Comparison of ENCODE assay signal across 9 cellular contexts in the genomic region with DNA sequence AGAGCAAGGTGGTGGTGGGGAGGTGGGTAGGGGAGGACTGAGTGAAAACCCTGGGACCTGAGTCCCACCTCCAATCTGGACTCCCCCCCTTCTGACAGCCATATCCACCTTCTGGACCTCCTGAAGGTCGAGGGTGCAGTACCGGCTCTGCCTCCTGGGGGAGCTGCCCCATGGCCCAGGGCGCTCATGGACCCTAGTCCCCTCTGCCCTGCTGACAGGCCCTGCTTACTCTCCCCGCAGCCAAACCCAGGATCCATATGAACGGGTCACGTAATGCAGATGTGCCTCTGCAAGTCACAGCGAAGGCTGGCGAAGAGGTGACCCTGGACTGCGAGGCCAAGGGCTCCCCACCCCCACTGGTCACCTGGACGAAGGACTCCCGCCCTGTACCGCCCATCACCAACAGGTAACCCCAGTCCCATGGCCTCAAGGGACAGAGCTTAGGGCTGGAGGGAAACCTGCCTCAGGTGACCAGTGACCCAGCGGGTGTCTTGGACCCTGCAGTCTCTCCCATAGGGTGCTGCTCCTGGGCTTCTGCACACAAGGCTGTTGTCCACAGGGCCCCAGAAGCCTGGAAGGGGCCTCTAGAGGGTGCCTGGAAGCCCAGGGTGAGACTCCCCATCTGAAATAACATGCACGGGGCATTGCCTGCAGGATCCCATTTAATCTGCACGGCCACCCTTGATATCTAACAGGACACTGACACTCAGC.
DNase-seq lines count a peak whose midpoint lies in the region; ATAC-seq, FAIRE-seq and TF ChIP-seq lines count a peak whose summit lies in the region.
"Had no signal": no experiment of that assay in that cellular context is flagged by ENCODE, and none has a peak within 500 bp of the region (broad histone marks: within the 10 kb centered on the region; RNA-seq: fewer than 3 reads in every experiment).

No MANE protein-coding gene starts in this region.

- H2AK5ac ChIP-seq in mesendoderm (ENCODE audit: low read length): no peak overlapping the region

- no peaks in the 10 kb centered on the region for H3K79me1 ChIP-seq in mesendoderm (ENCODE audit: low read length)

- H3K27ac ChIP-seq in A673 (ENCODE audit: low read depth, low read length, poor library complexity, severe bottlenecking): no peak overlapping the region
- H3K27ac ChIP-seq in GM23338 (ENCODE audit: low read depth): peak overlapping the region; percentile 45; the same call in 1 of the 2 replicates
- H3K27ac ChIP-seq in mesendoderm (ENCODE audit: low read depth, low read length): no peak overlapping the region
- no peak overlapping the region for H3K27ac ChIP-seq in aorta (ENCODE audit: low read depth in 1 of 2, low read length in 2 of 2)
- H3K27ac ChIP-seq in pancreas: no peak overlapping the region

- H3K4me1 Mint-ChIP-seq in GM23338: peaks cover 15% of the 10 kb centered on the region
- no peaks in the 10 kb centered on the region for H3K4me1 Mint-ChIP-seq in activated naive CD8-positive, alpha-beta T cell treated with anti-CD3 and anti-CD28 coated beads for 36 hours

- H3K4me3 Mint-ChIP-seq in GM23338: no peak overlapping the region
- no peak overlapping the region for H3K4me3 Mint-ChIP-seq in activated naive CD8-positive, alpha-beta T cell treated with anti-CD3 and anti-CD28 coated beads for 36 hours
- H3K4me3 Mint-ChIP-seq: dendritic cell treated with granulocyte-macrophage colony-stimulating factor and Interleukin-4, amounts not matched to agents 40 ng/mL and 50 ng/mL, for 4 days had no signal

- no peak overlapping the region for H3K4me2 ChIP-seq in GM23338
- H3K4me2 ChIP-seq in mesendoderm (ENCODE audit: low read length): no peak overlapping the region

- H3K36me3 Mint-ChIP-seq in GM23338 (ENCODE audit: low read depth): peaks cover 13% of the 10 kb centered on the region; the same call in 2 of the 3 replicates
- no peaks in the 10 kb centered on the region for H3K36me3 Mint-ChIP-seq in activated naive CD8-positive, alpha-beta T cell treated with anti-CD3 and anti-CD28 coated beads for 36 hours

- H3K9me3 ChIP-seq in A673 (ENCODE audit: low read depth, low read length, poor library complexity, severe bottlenecking) (no peaks in the 10 kb centered on the region), aorta (ENCODE audit: control insufficient read depth, low read length) (no peaks in the 10 kb centered on the region), pancreas (no peaks in the 10 kb centered on the region)

- no peak overlapping the region for H2BK120ac ChIP-seq in mesendoderm (ENCODE audit: low read depth, low read length)

- no peak overlapping the region for H2BK5ac ChIP-seq in mesendoderm (ENCODE audit: low read length)

- no peak overlapping the region for H2BK15ac ChIP-seq in mesendoderm (replicated peaks; ENCODE audit: low read depth)

- no TSS peak for BruUV-seq in A673 (replicated peaks; lab: Mats Ljungman, UMichigan)

- POLR2A ChIA-PET in A673 (lab: Charles Lee; ENCODE audit: low non-redundant PET): no interaction called here

- no peak for DNase-seq in A673 (ENCODE audit: low spot score)
- peak; percentile 83 for DNase-seq in GM23338 (ENCODE audit: low spot score)
- DNase-seq in activated naive CD8-positive, alpha-beta T cell treated with anti-CD3 and anti-CD28 coated beads for 36 hours: peak; percentile 18
- DNase-seq in mesendoderm: peak; percentile 61
- DNase-seq in aorta: no peak
- no peak for DNase-seq in NCI-H1048 (lab: John Stamatoyannopoulos, UW)
- no peak for DNase-seq in pancreas

- no peaks in the 10 kb centered on the region for H3F3A ChIP-seq in GM23338 (replicated peaks; ENCODE audit: low read depth)

- no peaks in the 10 kb centered on the region for H3K9me3 Mint-ChIP-seq in GM23338
- no peaks in the 10 kb centered on the region for H3K9me3 Mint-ChIP-seq in activated naive CD8-positive, alpha-beta T cell treated with anti-CD3 and anti-CD28 coated beads for 36 hours
- H3K9me3 Mint-ChIP-seq: dendritic cell treated with granulocyte-macrophage colony-stimulating factor and Interleukin-4, amounts not matched to agents 40 ng/mL and 50 ng/mL, for 4 days had no signal

- H3K18ac ChIP-seq in mesendoderm (ENCODE audit: low read length): no peak overlapping the region

- H4K20me1 ChIP-seq in GM23338 (replicated peaks; ENCODE audit: insufficient read depth): no peaks in the 10 kb centered on the region

- H4K8ac ChIP-seq in mesendoderm (ENCODE audit: low read depth, low read length): no peak overlapping the region

- H3K9ac ChIP-seq in mesendoderm (ENCODE audit: low read length): no peak overlapping the region

- no peak overlapping the region for H3K4me3 ChIP-seq in A673 (ENCODE audit: low read depth, low read length, poor library complexity, severe bottlenecking)
- no peak overlapping the region for H3K4me3 ChIP-seq in GM23338
- H3K4me3 ChIP-seq in mesendoderm (ENCODE audit: low read length): no peak overlapping the region
- H3K4me3 ChIP-seq in aorta (ENCODE audit: low read length in 2 of 2): no peak overlapping the region
- no peak overlapping the region for H3K4me3 ChIP-seq in pancreas

- no peaks in the 10 kb centered on the region for H3K9me2 ChIP-seq in GM23338 (ENCODE audit: insufficient read depth)

- no peak for FAIRE-seq in pancreas (lab: Jason Lieb, UNC)

- no peak overlapping the region for H3K56ac ChIP-seq in mesendoderm (ENCODE audit: low read length)

- no peak overlapping the region for H3K27ac Mint-ChIP-seq in GM23338
- no peak overlapping the region for H3K27ac Mint-ChIP-seq in activated naive CD8-positive, alpha-beta T cell treated with anti-CD3 and anti-CD28 coated beads for 36 hours
- H3K27ac Mint-ChIP-seq: dendritic cell treated with granulocyte-macrophage colony-stimulating factor and Interleukin-4, amounts not matched to agents 40 ng/mL and 50 ng/mL, for 4 days had no signal

- intact Hi-C loops in A673 (cut with micrococcal nuclease; ENCODE audit: unreplicated experiment) (no loop called here), aorta (cut with DNase I) (no loop called here), pancreas (cut with DNase I) (no loop called here)

- H3K27me3 Mint-ChIP-seq in GM23338 (ENCODE audit: insufficient read depth, low read depth, poor library complexity): peaks cover 13% of the 10 kb centered on the region
- peaks cover 49% of the 10 kb centered on the region for H3K27me3 Mint-ChIP-seq in activated naive CD8-positive, alpha-beta T cell treated with anti-CD3 and anti-CD28 coated beads for 36 hours

- H2AFZ ChIP-seq in GM23338: no peak overlapping the region

- H3K79me2 ChIP-seq in GM23338 (replicated peaks; ENCODE audit: insufficient read depth): no peaks in the 10 kb centered on the region
- no peaks in the 10 kb centered on the region for H3K79me2 ChIP-seq in mesendoderm (ENCODE audit: control insufficient read depth, insufficient read depth, low read length)

- H3K36me3 ChIP-seq in A673 (ENCODE audit: insufficient read depth, low read length, poor library complexity, severe bottlenecking): no peaks in the 10 kb centered on the region
- no peaks in the 10 kb centered on the region for H3K36me3 ChIP-seq in GM23338 (ENCODE audit: insufficient read depth)
- no peaks in the 10 kb centered on the region for H3K36me3 ChIP-seq in mesendoderm (ENCODE audit: control insufficient read depth, insufficient read depth, low read length)
- no peaks in the 10 kb centered on the region for H3K36me3 ChIP-seq in aorta (ENCODE audit: control insufficient read depth in 1 of 2, insufficient read depth in 2 of 2, low read length in 1 of 2)
- H3K36me3 ChIP-seq in pancreas: no peaks in the 10 kb centered on the region

- H4K5ac ChIP-seq in mesendoderm (ENCODE audit: low read length): no peak overlapping the region

- no peak overlapping the region for H3K4ac ChIP-seq in mesendoderm (ENCODE audit: low read depth, low read length)

- CTCF ChIA-PET in A673 (lab: Charles Lee): no interaction called here

- WGBS in mesendoderm (ENCODE audit: extremely low coverage, insufficient coverage, low lambda C conversion rate): no CpG with 5 or more reads among the region's 15 CpGs
- WGBS in aorta, 2 donors: 52 to 55% methylated on average over 15 of the region's 15 CpGs
- WGBS in pancreas, 2 donors: 37 to 44% methylated on average over 15 of the region's 15 CpGs

- H3K27me3 ChIP-seq in A673 (replicated peaks; ENCODE audit: insufficient read depth, low read depth, low read length, poor library complexity): peaks cover 74% of the 10 kb centered on the region
- H3K27me3 ChIP-seq in GM23338 (ENCODE audit: insufficient read depth): no peaks in the 10 kb centered on the region
- H3K27me3 ChIP-seq in mesendoderm (ENCODE audit: insufficient read depth, low read length, poor library complexity): no peaks in the 10 kb centered on the region
- no peaks in the 10 kb centered on the region for H3K27me3 ChIP-seq in aorta (ENCODE audit: control insufficient read depth in 1 of 2, insufficient read depth in 2 of 2, low read length in 1 of 2)
- H3K27me3 ChIP-seq in pancreas: peaks cover 0 to 17% (median 0%) of the 10 kb centered on the region in 4 donors

- peak; percentile 49 for TF ChIP-seq CTCF in A673 (conservative IDR thresholded peaks at IDR 0.05; ENCODE audit: low read depth, low read length)
- TF ChIP-seq CTCF in GM23338 (conservative IDR thresholded peaks at IDR 0.05; ENCODE audit: low read depth in 2 of 2): peak; percentile 66 to 74
- TF ChIP-seq CTCF in pancreas (IDR thresholded peaks at IDR 0.05): no peak

- no peak overlapping the region for H3K23ac ChIP-seq in mesendoderm (ENCODE audit: low read length)

- H3K4me1 ChIP-seq in A673 (ENCODE audit: insufficient read depth, low read length, poor library complexity, severe bottlenecking) (no peaks in the 10 kb centered on the region), GM23338 (ENCODE audit: insufficient read depth) (no peaks in the 10 kb centered on the region), mesendoderm (ENCODE audit: control insufficient read depth, low read depth, low read length) (no peaks in the 10 kb centered on the region), aorta (ENCODE audit: control insufficient read depth in 1 of 2, insufficient read depth in 2 of 2, low read length in 2 of 2) (no peaks in the 10 kb centered on the region), pancreas (no peaks in the 10 kb centered on the region)

- ATAC-seq in GM23338 (peak; percentile 94), GM21786 (IDR thresholded peaks at IDR 0.05; ENCODE audit: unreplicated experiment) (no peak), aorta (ENCODE audit: low FRiP score) (no peak), pancreas (no peak)

TF ChIP-seq in GM23338, 12 proteins besides CTCF, POLR2A, EP300 and RAD21 (continues in another document):
- TF ChIP-seq ZNF331 (CRISPR knock-in tag; IDR thresholded peaks at IDR 0.05; ENCODE audit: low read depth): no peak

Comparison
In these comparisons a context has a peak if more than half of its experiments do, and no peak if none do; other contexts are left out.
1. DNase-seq: peak in GM23338 (single experiment), activated naive CD8-positive, alpha-beta T cell treated with anti-CD3 and anti-CD28 coated beads for 36 hours (single experiment) and mesendoderm (single experiment); none in A673 (single experiment), aorta (0 of 2), NCI-H1048 (single experiment) and pancreas (0 of 6).
2. CTCF ChIP-seq: peak in A673 (single experiment) and GM23338 (2 of 2); none in pancreas (0 of 4).